1 cellular context compared by ENCODE assay signal in the genomic region with DNA sequence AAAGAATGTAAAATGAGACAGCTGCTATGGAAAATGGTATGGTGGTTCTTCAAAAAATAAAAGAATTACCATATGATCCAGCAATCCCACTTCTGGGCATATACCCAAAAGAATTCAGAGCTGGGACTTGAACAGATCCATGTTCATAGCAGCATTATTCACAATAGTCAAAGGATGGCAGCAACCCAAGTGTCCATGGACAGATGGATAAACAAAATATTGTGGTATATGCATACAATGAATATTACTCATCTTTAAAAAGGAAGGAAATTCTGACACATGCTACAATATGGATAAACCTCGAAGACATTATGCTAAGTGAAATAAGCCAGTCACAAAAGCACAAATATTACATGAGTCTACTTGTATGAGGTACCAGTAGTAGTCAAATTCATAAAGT.
TF ChIP-seq lines count a peak whose summit lies in the region.

No MANE protein-coding gene starts in this region.

TF ChIP-seq in SK-N-SH, 30 proteins besides CTCF, POLR2A, EP300 and RAD21 (continued from another document):
- peak; percentile 61 for TF ChIP-seq JUND (IDR thresholded peaks at IDR 0.05)
- peak; percentile 75 for TF ChIP-seq TCF12 (IDR thresholded peaks at IDR 0.05)
- TF ChIP-seq, protein P1, sequence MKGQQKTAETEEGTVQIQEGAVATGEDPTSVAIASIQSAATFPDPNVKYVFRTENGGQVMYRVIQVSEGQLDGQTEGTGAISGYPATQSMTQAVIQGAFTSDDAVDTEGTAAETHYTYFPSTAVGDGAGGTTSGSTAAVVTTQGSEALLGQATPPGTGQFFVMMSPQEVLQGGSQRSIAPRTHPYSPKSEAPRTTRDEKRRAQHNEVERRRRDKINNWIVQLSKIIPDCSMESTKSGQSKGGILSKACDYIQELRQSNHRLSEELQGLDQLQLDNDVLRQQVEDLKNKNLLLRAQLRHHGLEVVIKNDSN (IDR thresholded peaks at IDR 0.05; ENCODE audit: borderline replicate concordance, low read depth), result no peak
- TF ChIP-seq FOXM1 (IDR thresholded peaks at IDR 0.05; ENCODE audit: low read depth), result no peak
- no peak for TF ChIP-seq RFX5 (IDR thresholded peaks at IDR 0.05; ENCODE audit: low read length)
- peak; percentile 62; the same call in 1 of the 2 replicates for TF ChIP-seq FOSL2 (IDR thresholded peaks at IDR 0.05; ENCODE audit: borderline replicate concordance, low read depth)
- no peak for TF ChIP-seq NRF1 (IDR thresholded peaks at IDR 0.05; ENCODE audit: low read depth, low read length)
- no peak for TF ChIP-seq IRF3 (IDR thresholded peaks at IDR 0.05; ENCODE audit: low read depth, low read length)
- TF ChIP-seq, protein P2, sequence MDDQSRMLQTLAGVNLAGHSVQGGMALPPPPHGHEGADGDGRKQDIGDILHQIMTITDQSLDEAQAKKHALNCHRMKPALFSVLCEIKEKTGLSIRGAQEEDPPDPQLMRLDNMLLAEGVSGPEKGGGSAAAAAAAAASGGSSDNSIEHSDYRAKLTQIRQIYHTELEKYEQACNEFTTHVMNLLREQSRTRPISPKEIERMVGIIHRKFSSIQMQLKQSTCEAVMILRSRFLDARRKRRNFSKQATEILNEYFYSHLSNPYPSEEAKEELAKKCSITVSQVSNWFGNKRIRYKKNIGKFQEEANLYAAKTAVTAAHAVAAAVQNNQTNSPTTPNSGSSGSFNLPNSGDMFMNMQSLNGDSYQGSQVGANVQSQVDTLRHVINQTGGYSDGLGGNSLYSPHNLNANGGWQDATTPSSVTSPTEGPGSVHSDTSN (IDR thresholded peaks at IDR 0.05), result peak; percentile 49; the same call in 1 of the 2 replicates
